ENCODE assay signal across 23 cellular contexts in the genomic region with DNA sequence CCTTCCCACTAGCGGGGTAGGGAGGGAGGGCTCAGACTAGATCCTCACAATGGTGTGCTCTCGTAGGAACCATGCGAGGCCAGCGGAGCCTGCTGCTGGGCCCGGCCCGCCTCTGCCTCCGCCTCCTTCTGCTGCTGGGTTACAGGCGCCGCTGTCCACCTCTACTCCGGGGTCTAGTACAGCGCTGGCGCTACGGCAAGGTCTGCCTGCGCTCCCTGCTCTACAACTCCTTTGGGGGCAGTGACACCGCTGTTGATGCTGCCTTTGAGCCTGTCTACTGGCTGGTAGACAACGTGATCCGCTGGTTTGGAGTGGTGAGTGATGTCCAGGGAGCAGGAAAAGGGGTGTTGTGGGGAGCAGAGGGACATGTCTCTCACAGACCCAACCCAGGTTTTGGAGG. TPM values are rescaled to one million over a fixed set of nuclear protein-coding genes. Genes with fewer than 3 reads are reported as not detected.
DNase-seq lines count a peak whose midpoint lies in the region; ATAC-seq, FAIRE-seq and TF ChIP-seq lines count a peak whose summit lies in the region.
"Had no signal": no experiment of that assay in that cellular context is flagged by ENCODE, and none has a peak within 500 bp of the region (broad histone marks: within the 10 kb centered on the region; RNA-seq: fewer than 3 reads in every experiment).

No MANE protein-coding gene starts in this region.

- no peak overlapping the region for H2AFZ ChIP-seq in HepG2 (ENCODE audit: low read length)

- no peak overlapping the region for H3K4me2 ChIP-seq in HepG2 (ENCODE audit: low read depth, low read length)
- H3K4me2 ChIP-seq: BLaER1 treated with 17β-estradiol and CSF1 and Interleukin-3, amounts not matched to agents 10 nM and 100 nM had no signal

- H3K27ac ChIP-seq in HepG2 (ENCODE audit: extremely low read length, insufficient read depth, low read length) (no peak overlapping the region), right lobe of liver (no peak overlapping the region), epithelial cell of prostate (peak overlapping the region; percentile 36), upper lobe of right lung (peak overlapping the region; percentile 53)
- H3K27ac ChIP-seq: 22Rv1; BLaER1 treated with 17β-estradiol and CSF1 and Interleukin-3, amounts not matched to agents 10 nM and 100 nM had no signal

- DNase-seq in activated CD4-positive, alpha-beta T cell treated with anti-CD3 and anti-CD28 coated beads for 36 hours, result no peak
- no peak for DNase-seq in activated CD4-positive, alpha-beta T cell treated with anti-CD3 and anti-CD28 coated beads, Interleukin-2, amount 50 U/mL, for 4 hours
- no peak for DNase-seq in HepG2 (ENCODE audit: low spot score)
- no peak for DNase-seq in right lobe of liver
- no peak for DNase-seq in epithelial cell of prostate (ENCODE audit: low read depth, low spot score)
- DNase-seq in upper lobe of right lung, result no peak
- DNase-seq in activated naive CD8-positive, alpha-beta T cell treated with anti-CD3 and anti-CD28 coated beads for 36 hours, result no peak
- no peak for DNase-seq in AG08395 (ENCODE audit: low spot score)
- DNase-seq: ACHN; CD8-positive, alpha-beta memory T cell; DMS53; GDM1; Kasumi-1; MG63; NCI-H1417; NCI-H1694 treated with DMSO at 0.1 percent for 48 hours; NCI-H2081 treated with DMSO at 0.1 percent for 48 hours; NCI-H2171 treated with DMSO at 0.1 percent for 48 hours; NCI-H524 treated with DMSO at 0.1 percent for 48 hours; NCI-H82 had no signal

- intact Hi-C loops in activated CD4-positive, alpha-beta T cell treated with anti-CD3 and anti-CD28 coated beads for 36 hours (cut with DNase I, micrococcal nuclease), result no loop called here
- intact Hi-C loops in HepG2 (cut with micrococcal nuclease; ENCODE audit: unreplicated experiment), result no loop called here
- intact Hi-C loops in right lobe of liver (cut with DNase I), result no loop called here
- intact Hi-C loops in upper lobe of right lung (cut with DNase I), result no loop called here

- peak overlapping the region; percentile 29 for H3K27ac Mint-ChIP-seq in activated CD4-positive, alpha-beta T cell treated with anti-CD3 and anti-CD28 coated beads for 36 hours
- H3K27ac Mint-ChIP-seq in activated naive CD8-positive, alpha-beta T cell treated with anti-CD3 and anti-CD28 coated beads for 36 hours, result no peak overlapping the region

- CTCF ChIA-PET in activated CD4-positive, alpha-beta T cell treated with anti-CD3 and anti-CD28 coated beads for 36 hours (lab: Charles Lee), result interaction anchor here (1.4 kb wide), 1 partner anchor 15 kb away, joined by 5 read pairs; no protein-coding TSS in a partner anchor
- CTCF ChIA-PET in HepG2 (lab: Yijun Ruan, JAX; ENCODE audit: low intra/inter-chr PET ratio, low total read pairs), result no interaction called here

- FAIRE-seq in HepG2 (lab: Jason Lieb, UNC), result no peak

- in situ Hi-C loops in HepG2 (cut with HindIII; ENCODE audit: extremely low pct_ligation_motif_present, low pct_unique_long_range_greater_than_20kb), result no loop called here

- POLR2A ChIA-PET in activated CD4-positive, alpha-beta T cell treated with anti-CD3 and anti-CD28 coated beads for 36 hours (lab: Charles Lee), result no interaction called here
- POLR2A ChIA-PET in HepG2 (lab: Yijun Ruan, JAX), result no interaction called here

- no peaks in the 10 kb centered on the region for H3K9me3 Mint-ChIP-seq in activated CD4-positive, alpha-beta T cell treated with anti-CD3 and anti-CD28 coated beads for 36 hours (ENCODE audit: low read depth)
- H3K9me3 Mint-ChIP-seq in activated naive CD8-positive, alpha-beta T cell treated with anti-CD3 and anti-CD28 coated beads for 36 hours, result no peaks in the 10 kb centered on the region
- H3K9me3 Mint-ChIP-seq: CD8-positive, alpha-beta memory T cell had no signal

- TF ChIP-seq EP300 in HepG2 (IDR thresholded peaks at IDR 0.05; ENCODE audit: low read depth in 2 of 2, low read length in 2 of 2), result no peak
- no peak for TF ChIP-seq EP300 in HepG2 (CRISPR knock-in tag; IDR thresholded peaks at IDR 0.05; ENCODE audit: borderline replicate concordance)

- peaks cover 8% of the 10 kb centered on the region; the same call in 1 of the 2 replicates for H4K20me1 ChIP-seq in HepG2 (ENCODE audit: insufficient read depth, low read length)

- peaks cover 42% of the 10 kb centered on the region for H3K36me3 Mint-ChIP-seq in activated CD4-positive, alpha-beta T cell treated with anti-CD3 and anti-CD28 coated beads for 36 hours (ENCODE audit: low read depth)
- H3K36me3 Mint-ChIP-seq in activated naive CD8-positive, alpha-beta T cell treated with anti-CD3 and anti-CD28 coated beads for 36 hours, result peaks cover 25% of the 10 kb centered on the region

- TF ChIP-seq RAD21 in HepG2 (CRISPR knock-in tag; IDR thresholded peaks at IDR 0.05), result no peak

- TF ChIP-seq POLR2A in HepG2 (IDR thresholded peaks at IDR 0.05; ENCODE audit: insufficient read depth in 1 of 2, low read depth in 2 of 2, low read length in 2 of 2) (no peak), right lobe of liver (IDR thresholded peaks at IDR 0.05) (no peak)

- TF ChIP-seq CTCF in HepG2 (CRISPR knock-in tag; IDR thresholded peaks at IDR 0.05), result no peak
- no peak for TF ChIP-seq CTCF in right lobe of liver (IDR thresholded peaks at IDR 0.05)
- no peak for TF ChIP-seq CTCF in upper lobe of right lung (IDR thresholded peaks at IDR 0.05)

- WGBS in HepG2 (ENCODE audit: low lambda C conversion rate), result 97% methylated on average over 13 of the region's 17 CpGs
- 90% methylated on average over 12 of the region's 17 CpGs for WGBS in right lobe of liver (ENCODE audit: insufficient coverage, low coverage, low lambda C conversion rate, missing lambda C conversion rate)

- H3K4me3 ChIP-seq in HepG2 (replicated peaks in 1 of 3; ENCODE audit: insufficient read depth in 1 of 3, low read depth in 2 of 3, low read length in 3 of 3) (no peak overlapping the region), right lobe of liver (no peak overlapping the region), upper lobe of right lung (no peak overlapping the region)
- H3K4me3 ChIP-seq: BLaER1 treated with 17β-estradiol and CSF1 and Interleukin-3, amounts not matched to agents 10 nM and 100 nM; MG63 had no signal

- ATAC-seq in activated CD4-positive, alpha-beta T cell treated with anti-CD3 and anti-CD28 coated beads for 36 hours, result no peak
- ATAC-seq in HepG2, result no peak
- no peak for ATAC-seq in right lobe of liver
- ATAC-seq in upper lobe of right lung, result no peak
- ATAC-seq: Panc1 had no signal

- no peak overlapping the region for H3K4me3 Mint-ChIP-seq in activated CD4-positive, alpha-beta T cell treated with anti-CD3 and anti-CD28 coated beads for 36 hours
- no peak overlapping the region for H3K4me3 Mint-ChIP-seq in activated naive CD8-positive, alpha-beta T cell treated with anti-CD3 and anti-CD28 coated beads for 36 hours
- H3K4me3 Mint-ChIP-seq: CD8-positive, alpha-beta memory T cell had no signal

- no peak overlapping the region for H3K9ac ChIP-seq in HepG2 (ENCODE audit: insufficient read depth, low read depth, low read length)
- H3K9ac ChIP-seq: BLaER1 treated with 17β-estradiol and CSF1 and Interleukin-3, amounts not matched to agents 10 nM and 100 nM had no signal

- peaks cover 18% of the 10 kb centered on the region for H3K79me2 ChIP-seq in HepG2 (ENCODE audit: insufficient read depth, low read length)

- H3K9me3 ChIP-seq in HepG2 (ENCODE audit: low read length) (no peaks in the 10 kb centered on the region), right lobe of liver (no peaks in the 10 kb centered on the region), upper lobe of right lung (no peaks in the 10 kb centered on the region)
- H3K9me3 ChIP-seq: BLaER1 treated with 17β-estradiol and CSF1 and Interleukin-3, amounts not matched to agents 10 nM and 100 nM; MG63 had no signal

- no TSS peak for BruUV-seq in HepG2 (replicated peaks; lab: Mats Ljungman, UMichigan)

- H3K27me3 ChIP-seq in HepG2 (ENCODE audit: control insufficient read depth in 1 of 2, insufficient read depth in 2 of 2, low read length in 2 of 2), result no peaks in the 10 kb centered on the region
- no peaks in the 10 kb centered on the region for H3K27me3 ChIP-seq in right lobe of liver
- H3K27me3 ChIP-seq in upper lobe of right lung, result no peaks in the 10 kb centered on the region
- H3K27me3 ChIP-seq: BLaER1 treated with 17β-estradiol and CSF1 and Interleukin-3, amounts not matched to agents 10 nM and 100 nM; MG63 had no signal

- peaks cover 60% of the 10 kb centered on the region for H3K4me1 Mint-ChIP-seq in activated CD4-positive, alpha-beta T cell treated with anti-CD3 and anti-CD28 coated beads for 36 hours
- peaks cover 57% of the 10 kb centered on the region for H3K4me1 Mint-ChIP-seq in activated naive CD8-positive, alpha-beta T cell treated with anti-CD3 and anti-CD28 coated beads for 36 hours

- H3K27me3 Mint-ChIP-seq in activated CD4-positive, alpha-beta T cell treated with anti-CD3 and anti-CD28 coated beads for 36 hours, result no peaks in the 10 kb centered on the region
- H3K27me3 Mint-ChIP-seq in activated naive CD8-positive, alpha-beta T cell treated with anti-CD3 and anti-CD28 coated beads for 36 hours, result no peaks in the 10 kb centered on the region
- H3K27me3 Mint-ChIP-seq: CD8-positive, alpha-beta memory T cell had no signal

- H3K36me3 ChIP-seq in HepG2 (replicated peaks in 1 of 2; ENCODE audit: control insufficient read depth in 1 of 2, insufficient read depth in 2 of 2, low read length in 2 of 2), result peaks cover 26 to 59% of the 10 kb centered on the region in 2 experiments
- H3K36me3 ChIP-seq in right lobe of liver, result peaks cover 0 to 18% (median 3%) of the 10 kb centered on the region in 4 donors
- H3K36me3 ChIP-seq in upper lobe of right lung, result peaks cover 40% of the 10 kb centered on the region

- H3K4me1 ChIP-seq in HepG2 (ENCODE audit: insufficient read depth, low read length), result peaks cover 29% of the 10 kb centered on the region
- H3K4me1 ChIP-seq in right lobe of liver, result peaks cover 0 to 36% (median 15%) of the 10 kb centered on the region in 4 donors
- peaks cover 45% of the 10 kb centered on the region for H3K4me1 ChIP-seq in upper lobe of right lung

RNA-seq across cellular contexts. Expression of a gene that starts 5.6 kb away (rescaled TPM):
- 10 to 100 TPM; 34.6 to 42.8 TPM for total RNA-seq in activated CD4-positive, alpha-beta T cell treated with anti-CD3 and anti-CD28 coated beads for 36 hours
- total RNA-seq in HepG2 (2016; rRNA removed; fragmentation: Illumina TruSeq; extraction: Trizol), result 30.2 and 41.8 TPM in 2 replicates
- total RNA-seq in HepG2 (2016; cell fraction: cytosol; rRNA removed; fragmentation: Illumina TruSeq; extraction: Trizol; ENCODE audit: low read depth), result 84.0 and 92.7 TPM in 2 replicates
- total RNA-seq in HepG2 (2016; cell fraction: insoluble cytoplasmic fraction; rRNA removed; fragmentation: Illumina TruSeq; extraction: Trizol), result 25.9 and 43.5 TPM in 2 replicates
- total RNA-seq in HepG2 (2016; cell fraction: membrane; rRNA removed; fragmentation: Illumina TruSeq; extraction: Trizol), result 104 and 115 TPM in 2 replicates
- total RNA-seq in HepG2 (2016; cell fraction: nucleus; rRNA removed; fragmentation: Illumina TruSeq; extraction: Trizol), result 30.7 and 33.0 TPM in 2 replicates
- polyA plus RNA-seq in HepG2 (2011; rRNA removed), result 40.8 and 49.4 TPM in 2 replicates
- polyA plus RNA-seq in HepG2 (2011; cell fraction: cytosol; rRNA removed), result 50.8 and 52.5 TPM in 2 replicates
- 59.0 and 60.8 TPM in 2 replicates for polyA plus RNA-seq in HepG2 (2011; cell fraction: nucleus; rRNA removed)
- polyA plus RNA-seq in HepG2 (2012), result 15.7 and 18.2 TPM in 2 replicates
- polyA plus RNA-seq in HepG2 (2016; cell fraction: cytosol; fragmentation: Illumina TruSeq; extraction: Trizol; ENCODE audit: low read depth), result 102 and 121 TPM in 2 replicates
- 34.1 and 41.4 TPM in 2 replicates for polyA plus RNA-seq in HepG2 (2016; cell fraction: insoluble cytoplasmic fraction; fragmentation: Illumina TruSeq; extraction: Trizol; ENCODE audit: low read depth)
- 122 and 132 TPM in 2 replicates for polyA plus RNA-seq in HepG2 (2016; cell fraction: membrane; fragmentation: Illumina TruSeq; extraction: Trizol; ENCODE audit: low read depth)
- 55.7 and 56.8 TPM in 2 replicates for polyA plus RNA-seq in HepG2 (2016; cell fraction: nucleus; fragmentation: Illumina TruSeq; extraction: Trizol; ENCODE audit: insufficient read depth, low read depth)
- 142 and 286 TPM in 2 replicates for polyA minus RNA-seq in HepG2 (2011; rRNA and poly(A)+ RNA removed; ENCODE audit: low replicate concordance)
- 20.4 TPM in 2 replicates for polyA minus RNA-seq in HepG2 (2011; cell fraction: cytosol; rRNA and poly(A)+ RNA removed)
- 33.9 and 35.7 TPM in 2 replicates for polyA minus RNA-seq in HepG2 (2011; cell fraction: nucleus; rRNA and poly(A)+ RNA removed)
- total RNA-seq in right lobe of liver, result 10 to 100 TPM; 15.8 to 27.0 (median 22.8) TPM
- 63.2 TPM for total RNA-seq in upper lobe of right lung
- total RNA-seq in activated naive CD8-positive, alpha-beta T cell treated with anti-CD3 and anti-CD28 coated beads for 36 hours, result 10 to 100 TPM; 37.5 to 42.2 TPM

RNA-seq across cellular contexts. Expression of a gene that starts 5.8 kb away (rescaled TPM):
- 10 to 100 TPM; 52.3 to 54.2 TPM for total RNA-seq in activated CD4-positive, alpha-beta T cell treated with anti-CD3 and anti-CD28 coated beads for 36 hours
- total RNA-seq in HepG2 (2016; rRNA removed; fragmentation: Illumina TruSeq; extraction: Trizol), result 39.9 and 47.6 TPM in 2 replicates
- total RNA-seq in HepG2 (2016; cell fraction: cytosol; rRNA removed; fragmentation: Illumina TruSeq; extraction: Trizol; ENCODE audit: low read depth), result 23.7 and 27.6 TPM in 2 replicates
- 37.7 and 48.0 TPM in 2 replicates for total RNA-seq in HepG2 (2016; cell fraction: insoluble cytoplasmic fraction; rRNA removed; fragmentation: Illumina TruSeq; extraction: Trizol)
- 24.0 and 25.8 TPM in 2 replicates for total RNA-seq in HepG2 (2016; cell fraction: membrane; rRNA removed; fragmentation: Illumina TruSeq; extraction: Trizol)
- 16.9 and 23.2 TPM in 2 replicates for total RNA-seq in HepG2 (2016; cell fraction: nucleus; rRNA removed; fragmentation: Illumina TruSeq; extraction: Trizol)
- 36.3 and 38.0 TPM in 2 replicates for polyA plus RNA-seq in HepG2 (2011; rRNA removed)
- 37.5 and 37.9 TPM in 2 replicates for polyA plus RNA-seq in HepG2 (2011; cell fraction: cytosol; rRNA removed)
- polyA plus RNA-seq in HepG2 (2011; cell fraction: nucleus; rRNA removed), result 14.0 and 17.7 TPM in 2 replicates
- 31.8 and 32.0 TPM in 2 replicates for polyA plus RNA-seq in HepG2 (2012)
- 21.2 and 21.7 TPM in 2 replicates for polyA plus RNA-seq in HepG2 (2016; cell fraction: cytosol; fragmentation: Illumina TruSeq; extraction: Trizol; ENCODE audit: low read depth)
- 59.8 and 61.6 TPM in 2 replicates for polyA plus RNA-seq in HepG2 (2016; cell fraction: insoluble cytoplasmic fraction; fragmentation: Illumina TruSeq; extraction: Trizol; ENCODE audit: low read depth)
- polyA plus RNA-seq in HepG2 (2016; cell fraction: membrane; fragmentation: Illumina TruSeq; extraction: Trizol; ENCODE audit: low read depth), result 21.5 and 23.2 TPM in 2 replicates
- polyA plus RNA-seq in HepG2 (2016; cell fraction: nucleus; fragmentation: Illumina TruSeq; extraction: Trizol; ENCODE audit: insufficient read depth, low read depth), result 37.6 TPM in 2 replicates
- 34.4 and 67.4 TPM in 2 replicates for polyA minus RNA-seq in HepG2 (2011; rRNA and poly(A)+ RNA removed; ENCODE audit: low replicate concordance)
- polyA minus RNA-seq in HepG2 (2011; cell fraction: cytosol; rRNA and poly(A)+ RNA removed), result 7.6 and 7.7 TPM in 2 replicates
- polyA minus RNA-seq in HepG2 (2011; cell fraction: nucleus; rRNA and poly(A)+ RNA removed), result 10.6 and 14.4 TPM in 2 replicates
- 10 to 100 TPM in 5 of 6 experiments, 1 to 10 TPM in 1; 9.2 to 19.1 (median 11.8) TPM for total RNA-seq in right lobe of liver
- total RNA-seq in upper lobe of right lung, result 27.0 TPM
- total RNA-seq in activated naive CD8-positive, alpha-beta T cell treated with anti-CD3 and anti-CD28 coated beads for 36 hours, result 10 to 100 TPM; 48.4 to 53.7 TPM

RNA-seq across cellular contexts. Expression of a gene that starts 25.6 kb away (rescaled TPM):
- 1,000 to 10,000 TPM; 1,151 to 1,499 TPM for total RNA-seq in activated CD4-positive, alpha-beta T cell treated with anti-CD3 and anti-CD28 coated beads for 36 hours
- total RNA-seq in HepG2 (2016; rRNA removed; fragmentation: Illumina TruSeq; extraction: Trizol) (354 and 442 TPM in 2 replicates), right lobe of liver (100 to 1,000 TPM; 100 to 228 (median 162) TPM), upper lobe of right lung (139 TPM)
- total RNA-seq in HepG2 (2016; cell fraction: cytosol; rRNA removed; fragmentation: Illumina TruSeq; extraction: Trizol; ENCODE audit: low read depth), result 44.3 and 47.0 TPM in 2 replicates
- 352 and 439 TPM in 2 replicates for total RNA-seq in HepG2 (2016; cell fraction: insoluble cytoplasmic fraction; rRNA removed; fragmentation: Illumina TruSeq; extraction: Trizol)
- 128 and 141 TPM in 2 replicates for total RNA-seq in HepG2 (2016; cell fraction: membrane; rRNA removed; fragmentation: Illumina TruSeq; extraction: Trizol)
- total RNA-seq in HepG2 (2016; cell fraction: nucleus; rRNA removed; fragmentation: Illumina TruSeq; extraction: Trizol), result 126 and 144 TPM in 2 replicates
- 403 and 483 TPM in 2 replicates for polyA plus RNA-seq in HepG2 (2011; rRNA removed)
- 471 and 548 TPM in 2 replicates for polyA plus RNA-seq in HepG2 (2011; cell fraction: cytosol; rRNA removed)
- polyA plus RNA-seq in HepG2 (2011; cell fraction: nucleus; rRNA removed), result 110 and 124 TPM in 2 replicates
- 318 and 342 TPM in 2 replicates for polyA plus RNA-seq in HepG2 (2012)
- polyA plus RNA-seq in HepG2 (2016; cell fraction: cytosol; fragmentation: Illumina TruSeq; extraction: Trizol; ENCODE audit: low read depth), result 50.9 and 54.4 TPM in 2 replicates
- polyA plus RNA-seq in HepG2 (2016; cell fraction: insoluble cytoplasmic fraction; fragmentation: Illumina TruSeq; extraction: Trizol; ENCODE audit: low read depth), result 474 and 488 TPM in 2 replicates
- 112 and 113 TPM in 2 replicates for polyA plus RNA-seq in HepG2 (2016; cell fraction: membrane; fragmentation: Illumina TruSeq; extraction: Trizol; ENCODE audit: low read depth)
- 181 and 193 TPM in 2 replicates for polyA plus RNA-seq in HepG2 (2016; cell fraction: nucleus; fragmentation: Illumina TruSeq; extraction: Trizol; ENCODE audit: insufficient read depth, low read depth)
- polyA minus RNA-seq in HepG2 (2011; rRNA and poly(A)+ RNA removed; ENCODE audit: low replicate concordance), result 592 and 624 TPM in 2 replicates
- 212 and 243 TPM in 2 replicates for polyA minus RNA-seq in HepG2 (2011; cell fraction: cytosol; rRNA and poly(A)+ RNA removed)
- polyA minus RNA-seq in HepG2 (2011; cell fraction: nucleus; rRNA and poly(A)+ RNA removed), result 56.7 and 63.2 TPM in 2 replicates
- total RNA-seq in activated naive CD8-positive, alpha-beta T cell treated with anti-CD3 and anti-CD28 coated beads for 36 hours, result 100 to 1,000 TPM; 933 to 982 TPM

RNA-seq across cellular contexts. Expression of a gene that starts 46.6 kb away (rescaled TPM):
- total RNA-seq in activated CD4-positive, alpha-beta T cell treated with anti-CD3 and anti-CD28 coated beads for 36 hours, result 100 to 1,000 TPM in 1 of 2 experiments, 10 to 100 TPM in 1; 91.3 to 107 TPM
- total RNA-seq in HepG2 (2016; rRNA removed; fragmentation: Illumina TruSeq; extraction: Trizol) (76.4 and 95.9 TPM in 2 replicates), right lobe of liver (10 to 100 TPM; 18.7 to 40.7 (median 20.3) TPM), upper lobe of right lung (70.7 TPM)
- total RNA-seq in HepG2 (2016; cell fraction: cytosol; rRNA removed; fragmentation: Illumina TruSeq; extraction: Trizol; ENCODE audit: low read depth), result 27.5 and 31.1 TPM in 2 replicates
- 79.3 and 88.8 TPM in 2 replicates for total RNA-seq in HepG2 (2016; cell fraction: insoluble cytoplasmic fraction; rRNA removed; fragmentation: Illumina TruSeq; extraction: Trizol)
- total RNA-seq in HepG2 (2016; cell fraction: membrane; rRNA removed; fragmentation: Illumina TruSeq; extraction: Trizol), result 38.8 and 43.6 TPM in 2 replicates
- 62.7 and 83.1 TPM in 2 replicates for total RNA-seq in HepG2 (2016; cell fraction: nucleus; rRNA removed; fragmentation: Illumina TruSeq; extraction: Trizol)
- polyA plus RNA-seq in HepG2 (2011; rRNA removed), result 106 and 107 TPM in 2 replicates
- 89.6 and 111 TPM in 2 replicates for polyA plus RNA-seq in HepG2 (2011; cell fraction: cytosol; rRNA removed)
- polyA plus RNA-seq in HepG2 (2011; cell fraction: nucleus; rRNA removed), result 266 and 333 TPM in 2 replicates
- polyA plus RNA-seq in HepG2 (2012), result 58.1 and 64.4 TPM in 2 replicates
- 12.2 and 14.0 TPM in 2 replicates for polyA plus RNA-seq in HepG2 (2016; cell fraction: cytosol; fragmentation: Illumina TruSeq; extraction: Trizol; ENCODE audit: low read depth)
- polyA plus RNA-seq in HepG2 (2016; cell fraction: insoluble cytoplasmic fraction; fragmentation: Illumina TruSeq; extraction: Trizol; ENCODE audit: low read depth), result 75.8 and 88.6 TPM in 2 replicates
- 26.7 and 29.6 TPM in 2 replicates for polyA plus RNA-seq in HepG2 (2016; cell fraction: membrane; fragmentation: Illumina TruSeq; extraction: Trizol; ENCODE audit: low read depth)
- polyA plus RNA-seq in HepG2 (2016; cell fraction: nucleus; fragmentation: Illumina TruSeq; extraction: Trizol; ENCODE audit: insufficient read depth, low read depth), result 128 and 129 TPM in 2 replicates
- 188 and 392 TPM in 2 replicates for polyA minus RNA-seq in HepG2 (2011; rRNA and poly(A)+ RNA removed; ENCODE audit: low replicate concordance)
- 76.6 and 90.0 TPM in 2 replicates for polyA minus RNA-seq in HepG2 (2011; cell fraction: cytosol; rRNA and poly(A)+ RNA removed)
- polyA minus RNA-seq in HepG2 (2011; cell fraction: nucleus; rRNA and poly(A)+ RNA removed), result 109 and 123 TPM in 2 replicates
- total RNA-seq in activated naive CD8-positive, alpha-beta T cell treated with anti-CD3 and anti-CD28 coated beads for 36 hours, result 10 to 100 TPM; 96.2 to 97.0 TPM

RNA-seq across cellular contexts. Expression of a gene that starts 47.1 kb away (rescaled TPM):
- total RNA-seq in activated CD4-positive, alpha-beta T cell treated with anti-CD3 and anti-CD28 coated beads for 36 hours, result 1 to 10 TPM; 1.4 to 1.5 TPM
- 5.8 and 7.9 TPM in 2 replicates for total RNA-seq in HepG2 (2016; rRNA removed; fragmentation: Illumina TruSeq; extraction: Trizol)
- 9.2 and 11.9 TPM in 2 replicates for total RNA-seq in HepG2 (2016; cell fraction: cytosol; rRNA removed; fragmentation: Illumina TruSeq; extraction: Trizol; ENCODE audit: low read depth)
- 6.4 and 7.1 TPM in 2 replicates for total RNA-seq in HepG2 (2016; cell fraction: insoluble cytoplasmic fraction; rRNA removed; fragmentation: Illumina TruSeq; extraction: Trizol)
- 14.8 and 18.5 TPM in 2 replicates for total RNA-seq in HepG2 (2016; cell fraction: membrane; rRNA removed; fragmentation: Illumina TruSeq; extraction: Trizol)
- 2.4 and 3.1 TPM in 2 replicates for total RNA-seq in HepG2 (2016; cell fraction: nucleus; rRNA removed; fragmentation: Illumina TruSeq; extraction: Trizol)
- 10.0 and 11.4 TPM in 2 replicates for polyA plus RNA-seq in HepG2 (2011; rRNA removed)
- polyA plus RNA-seq in HepG2 (2011; cell fraction: cytosol; rRNA removed), result 9.4 and 14.7 TPM in 2 replicates
- 8.0 and 8.7 TPM in 2 replicates for polyA plus RNA-seq in HepG2 (2011; cell fraction: nucleus; rRNA removed)
- 3.0 and 5.7 TPM in 2 replicates for polyA plus RNA-seq in HepG2 (2012)
- polyA plus RNA-seq in HepG2 (2016; cell fraction: cytosol; fragmentation: Illumina TruSeq; extraction: Trizol; ENCODE audit: low read depth), result 15.7 and 20.7 TPM in 2 replicates
- polyA plus RNA-seq in HepG2 (2016; cell fraction: insoluble cytoplasmic fraction; fragmentation: Illumina TruSeq; extraction: Trizol; ENCODE audit: low read depth), result 7.6 and 9.1 TPM in 2 replicates
- polyA plus RNA-seq in HepG2 (2016; cell fraction: membrane; fragmentation: Illumina TruSeq; extraction: Trizol; ENCODE audit: low read depth), result 18.5 and 20.4 TPM in 2 replicates
- polyA plus RNA-seq in HepG2 (2016; cell fraction: nucleus; fragmentation: Illumina TruSeq; extraction: Trizol; ENCODE audit: insufficient read depth, low read depth), result 7.0 and 8.0 TPM in 2 replicates
- polyA minus RNA-seq in HepG2 (2011; rRNA and poly(A)+ RNA removed; ENCODE audit: low replicate concordance), result 3.1 and 12.1 TPM in 2 replicates
- polyA minus RNA-seq in HepG2 (2011; cell fraction: cytosol; rRNA and poly(A)+ RNA removed), result 5.4 and 6.2 TPM in 2 replicates
- 1.4 and 1.5 TPM in 2 replicates for polyA minus RNA-seq in HepG2 (2011; cell fraction: nucleus; rRNA and poly(A)+ RNA removed)
- 1 to 10 TPM; 5.4 to 8.8 (median 7.0) TPM for total RNA-seq in right lobe of liver
- total RNA-seq in upper lobe of right lung, result 37.5 TPM
- total RNA-seq in activated naive CD8-positive, alpha-beta T cell treated with anti-CD3 and anti-CD28 coated beads for 36 hours, result 1 to 10 TPM in 1 of 2 experiments, under 1 TPM in 1; 0.99 to 1.3 TPM

Comparison
In these comparisons a context has a peak if more than half of its experiments do, and no peak if none do; other contexts are left out.
1. H3K27ac ChIP-seq: peak in epithelial cell of prostate (single experiment) and upper lobe of right lung (single experiment); none in HepG2 (single experiment) and right lobe of liver (0 of 3).